ENCODE assay signal across 7 cellular contexts in the genomic region with DNA sequence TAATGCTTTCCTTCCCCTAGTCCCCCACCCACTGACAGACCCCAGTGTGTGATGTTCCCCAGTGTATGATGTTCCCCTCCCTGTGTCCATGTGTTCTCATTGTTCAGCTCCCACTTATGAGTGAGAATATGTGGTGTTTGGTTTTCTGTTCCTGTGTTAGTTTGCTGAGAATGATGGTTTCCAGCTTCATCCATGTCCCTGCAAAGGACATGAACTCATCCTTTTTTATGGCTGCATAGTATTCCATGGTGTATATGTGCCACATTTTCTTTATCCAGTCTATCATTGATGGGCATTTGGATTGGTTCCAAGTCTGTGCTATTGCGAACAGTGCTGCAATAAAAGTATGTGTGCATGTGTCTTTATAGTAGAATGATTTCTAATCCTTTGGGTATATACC.
DNase-seq lines count a peak whose midpoint lies in the region; ATAC-seq, FAIRE-seq and TF ChIP-seq lines count a peak whose summit lies in the region.
"Not testable (repeated sequence)": the region's sequence is repeated elsewhere in the genome, so short reads cannot be mapped to it uniquely, and the experiment has no call there.

No MANE protein-coding gene starts in this region.

- H3K4me1 Mint-ChIP-seq in nephron, result peaks cover 60% of the 10 kb centered on the region

- H3K4me3 Mint-ChIP-seq in nephron, result not testable (repeated sequence)

- not testable (repeated sequence) for H2BK15ac ChIP-seq in mesenchymal stem cell (ENCODE audit: low read depth, poor library complexity, severe bottlenecking)

- CTCF ChIA-PET in HEK293 (lab: Yijun Ruan, JAX), result interaction anchor here (1.4 kb wide), 1 partner anchor 28 kb away, joined by 4 read pairs; no protein-coding TSS in a partner anchor
- CTCF ChIA-PET in K562 (lab: Yijun Ruan, JAX; ENCODE audit: low intra/inter-chr PET ratio), result not testable (repeated sequence)

- H3K79me2 ChIP-seq in K562 (ENCODE audit: control insufficient read depth, insufficient read depth, low read length), result not testable (repeated sequence)

- not testable (repeated sequence) for H3K27me3 Mint-ChIP-seq in nephron (ENCODE audit: low read depth)

- H3K4me3 ChIP-seq in HEK293 (ENCODE audit: low read depth, low read length); K562; mesenchymal stem cell (ENCODE audit: insufficient read depth in 1 of 2, low read depth in 1 of 2, low read length in 2 of 2): not testable (repeated sequence)

- H3K9me3 Mint-ChIP-seq in nephron, result not testable (repeated sequence)

- not testable (repeated sequence) for H4K8ac ChIP-seq in mesenchymal stem cell (ENCODE audit: low read length)

- intact Hi-C loops in K562 (cut with micrococcal nuclease), result loop anchor here (5.0 kb wide), 1 partner anchor 125 kb away; a partner anchor contains a TSS

- H2BK5ac ChIP-seq in mesenchymal stem cell (ENCODE audit: low read depth, low read length, poor library complexity, severe bottlenecking), result not testable (repeated sequence)

- H3K27ac ChIP-seq in 22Rv1, result peak overlapping the region; percentile 99
- H3K27ac ChIP-seq in C4-2B, result peak overlapping the region; percentile 24; the same call in 1 of the 2 replicates
- not testable (repeated sequence) for H3K27ac ChIP-seq in HEK293 (ENCODE audit: extremely low read depth, low read depth, low read length); K562 (ENCODE audit: extremely low read depth, low read depth, low read length); mesenchymal stem cell (ENCODE audit: low read length, poor library complexity, severe bottlenecking)
- H3K27ac ChIP-seq in VCaP, result peak overlapping the region; percentile 99

- peak overlapping the region; percentile 3 for H2AK5ac ChIP-seq in mesenchymal stem cell (ENCODE audit: low read length, severe bottlenecking)

- H3K36me3 Mint-ChIP-seq in nephron (ENCODE audit: low read depth), result not testable (repeated sequence)

- in situ Hi-C loops in K562 (cut with MboI), result not testable (repeated sequence)

- H2BK12ac ChIP-seq in mesenchymal stem cell (ENCODE audit: low read length in 2 of 2), result not testable (repeated sequence)

- not testable (repeated sequence) for H3K4me2 ChIP-seq in K562 (ENCODE audit: insufficient read depth, low read length); mesenchymal stem cell (ENCODE audit: low read length, poor library complexity, severe bottlenecking)

- not testable (repeated sequence) for H3K14ac ChIP-seq in mesenchymal stem cell (ENCODE audit: low read length in 2 of 2)

- TF ChIP-seq RAD21 in K562 (CRISPR knock-in tag; conservative IDR thresholded peaks at IDR 0.05 in 1 of 2, IDR thresholded peaks at IDR 0.05 in 1 of 2), result not testable (repeated sequence)

- not testable (repeated sequence) for ATAC-seq in K562

- not testable (repeated sequence) for H3K36me3 ChIP-seq in HEK293 (ENCODE audit: control insufficient read depth in 2 of 2, insufficient read depth in 1 of 2, low read length in 2 of 2); K562 (ENCODE audit: control insufficient read depth, insufficient read depth, low read length); mesenchymal stem cell (ENCODE audit: control insufficient read depth in 1 of 2, insufficient read depth in 2 of 2, low read depth in 1 of 2, low read length in 2 of 2)

- not testable (repeated sequence) for TF ChIP-seq CTCF in 22Rv1 (IDR thresholded peaks at IDR 0.05); C4-2B (conservative IDR thresholded peaks at IDR 0.05); HEK293 (tag by site-specific recombination; IDR thresholded peaks at IDR 0.05); VCaP (conservative IDR thresholded peaks at IDR 0.05); K562 (IDR thresholded peaks at IDR 0.05 in 2 of 3, conservative IDR thresholded peaks at IDR 0.05 in 1 of 3; ENCODE audit: insufficient read depth in 2 of 3, low read depth in 1 of 3, low read length in 3 of 3); nephron (IDR thresholded peaks at IDR 0.05; ENCODE audit: unreplicated experiment in 3 of 3)

- not testable (repeated sequence) for DNase-seq in K562 (ENCODE audit: extremely low read depth in 1 of 4, low spot score in 3 of 4); mesenchymal stem cell

- H2AFZ ChIP-seq in K562 (ENCODE audit: low read depth, low read length); mesenchymal stem cell (ENCODE audit: low read depth, low read length): not testable (repeated sequence)

- peak overlapping the region in 2 of 3 experiments; percentile 44 to 79 for H3K27ac Mint-ChIP-seq in nephron

- not testable (repeated sequence) for H3K27me3 ChIP-seq in K562 (ENCODE audit: control insufficient read depth in 2 of 2, insufficient read depth in 2 of 2, low read length in 2 of 2); mesenchymal stem cell (ENCODE audit: control insufficient read depth in 1 of 2, insufficient read depth in 1 of 2, low read length in 2 of 2)

- not testable (repeated sequence) for H4K20me1 ChIP-seq in K562 (replicated peaks; ENCODE audit: control insufficient read depth, insufficient read depth, low read length)

- not testable (repeated sequence) for H4K91ac ChIP-seq in mesenchymal stem cell (ENCODE audit: low read length)

- not testable (repeated sequence) for BruUV-seq in K562 (replicated peaks; lab: Mats Ljungman, UMichigan)

- POLR2A ChIA-PET in HEK293 (lab: Yijun Ruan, JAX); K562 (lab: Yijun Ruan, JAX): not testable (repeated sequence)

- TF ChIP-seq EP300 in K562 (IDR thresholded peaks at IDR 0.05; ENCODE audit: low read length), result not testable (repeated sequence)

- not testable (repeated sequence) for H3K9me3 ChIP-seq in HEK293 (ENCODE audit: control insufficient read depth, insufficient read depth, low read depth, low read length); K562 (replicated peaks; ENCODE audit: control insufficient read depth, insufficient read depth, low read depth, low read length); mesenchymal stem cell (ENCODE audit: control insufficient read depth, low read length)

- not testable (repeated sequence) for FAIRE-seq in K562 (lab: Jason Lieb, UNC)

- H3K79me1 ChIP-seq in mesenchymal stem cell (replicated peaks; ENCODE audit: low read length, poor library complexity, severe bottlenecking), result not testable (repeated sequence)

- not testable (repeated sequence) for H3K23ac ChIP-seq in mesenchymal stem cell (ENCODE audit: low read length in 2 of 2)

- 17% methylated on average over 1 of the region's 1 CpG for WGBS in K562 (ENCODE audit: insufficient coverage, low coverage, missing lambda C conversion rate)
- 100% methylated on average over 1 of the region's 1 CpG for WGBS in mesenchymal stem cell

- not testable (repeated sequence) for TF ChIP-seq POLR2A in K562 (conservative IDR thresholded peaks at IDR 0.05)

- H2BK120ac ChIP-seq in mesenchymal stem cell (ENCODE audit: low read depth, low read length), result not testable (repeated sequence)

- H3K4ac ChIP-seq in mesenchymal stem cell (ENCODE audit: low read depth in 1 of 2, low read length in 2 of 2), result not testable (repeated sequence)

- H3K9me1 ChIP-seq in K562 (ENCODE audit: control insufficient read depth, insufficient read depth, low read length), result not testable (repeated sequence)

- not testable (repeated sequence) for H3K9ac ChIP-seq in K562 (ENCODE audit: insufficient read depth in 1 of 2, low read depth in 2 of 2, low read length in 2 of 2); mesenchymal stem cell (ENCODE audit: low read length)

- H3K4me1 ChIP-seq in HEK293 (ENCODE audit: control insufficient read depth, insufficient read depth, low read length); K562 (replicated peaks in 1 of 2; ENCODE audit: control insufficient read depth in 2 of 2, insufficient read depth in 2 of 2, low read length in 2 of 2); mesenchymal stem cell (ENCODE audit: control insufficient read depth, insufficient read depth, low read depth, low read length): not testable (repeated sequence)

- H3K18ac ChIP-seq in mesenchymal stem cell (ENCODE audit: low read depth in 1 of 2, low read length in 2 of 2), result not testable (repeated sequence)

TF ChIP-seq in HEK293, 187 proteins besides CTCF, POLR2A, EP300 and RAD21:
- TF ChIP-seq ZNF146 (tag by site-specific recombination; IDR thresholded peaks at IDR 0.05), result peak; percentile 93; the same call in 1 of the 2 replicates

TF ChIP-seq in K562, 482 proteins besides CTCF, POLR2A, EP300 and RAD21:
- TF ChIP-seq NFIC (IDR thresholded peaks at IDR 0.05), result 0 out of 2 replicates have a peak, but pooled peaks have one; percentile 4
- peak; percentile 31 for TF ChIP-seq ZNF146 (CRISPR knock-in tag; IDR thresholded peaks at IDR 0.05; ENCODE audit: unreplicated experiment)
- peak; percentile 46; the same call in 1 of the 2 replicates for TF ChIP-seq BCOR (IDR thresholded peaks at IDR 0.05)
